Comparison of ENCODE assay signal across 12 cellular contexts in the genomic region with DNA sequence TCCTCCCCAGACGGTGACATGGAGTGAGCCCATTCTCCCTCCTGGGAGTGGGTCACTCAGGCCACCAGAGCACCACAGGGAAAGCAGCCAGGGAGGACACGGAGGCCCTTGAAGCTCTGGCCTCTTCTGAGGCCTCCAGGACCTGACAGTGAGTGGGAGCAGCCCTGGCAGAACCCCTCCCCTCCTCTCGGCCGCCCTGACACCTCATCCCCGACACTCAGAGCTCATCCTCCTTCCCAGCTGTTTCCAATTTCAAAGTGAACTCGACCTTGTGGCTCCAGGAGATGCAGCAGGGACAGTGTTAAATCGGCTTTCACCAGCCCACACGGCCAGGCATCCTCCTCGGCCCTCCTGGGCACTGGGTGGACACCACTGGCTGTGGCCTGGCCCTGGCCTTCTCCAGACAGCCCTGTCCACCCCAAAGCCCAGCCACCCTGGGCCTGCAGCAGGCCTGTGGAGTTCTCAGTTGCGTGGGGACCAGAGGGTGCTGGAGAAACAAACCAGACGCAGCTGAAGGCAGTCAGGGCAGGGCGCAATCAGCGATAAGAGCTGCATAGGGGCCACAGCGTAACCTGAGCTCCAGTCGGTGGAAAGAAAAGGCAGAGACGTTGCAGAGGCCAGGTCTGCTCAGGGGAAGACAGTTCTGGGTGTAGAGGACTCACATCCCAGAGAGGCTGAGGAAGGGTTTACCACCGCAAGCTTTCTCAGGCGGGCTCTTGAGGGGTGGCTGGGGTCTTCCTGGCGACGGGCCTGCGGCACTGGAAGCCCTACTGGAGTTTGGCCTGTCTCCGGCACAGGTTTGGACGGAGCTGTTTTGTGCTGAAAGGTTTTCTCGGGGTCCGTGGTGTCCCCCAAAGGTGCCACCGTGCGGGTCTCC. TPM values are rescaled to one million over a fixed set of nuclear protein-coding genes. Genes with fewer than 3 reads are reported as not detected.
A peak's percentile ranks its signal among the peaks of the same experiment; 100 is the strongest.
DNase-seq lines count a peak whose midpoint lies in the region; ATAC-seq and TF ChIP-seq lines count a peak whose summit lies in the region.
"Had no signal": no experiment of that assay in that cellular context is flagged by ENCODE, and none has a peak within 500 bp of the region (broad histone marks: within the 10 kb centered on the region; RNA-seq: fewer than 3 reads in every experiment).

No MANE protein-coding gene starts in this region.

- no peaks in the 10 kb centered on the region for H3K79me2 ChIP-seq in GM23338 (replicated peaks; ENCODE audit: insufficient read depth)

- TF ChIP-seq CTCF in GM23338 (conservative IDR thresholded peaks at IDR 0.05; ENCODE audit: low read depth in 2 of 2) (no peak), WTC11 (IDR thresholded peaks at IDR 0.05) (no peak), right atrium auricular region (IDR thresholded peaks at IDR 0.05) (no peak)

- H2AFZ ChIP-seq in GM23338 = no peak overlapping the region

- H4K20me1 ChIP-seq in GM23338 (replicated peaks; ENCODE audit: insufficient read depth) = no peaks in the 10 kb centered on the region

- no peaks in the 10 kb centered on the region for H3K9me3 ChIP-seq in right atrium auricular region

- no peaks in the 10 kb centered on the region for H3K36me3 ChIP-seq in GM23338 (ENCODE audit: insufficient read depth)
- peaks cover 28% of the 10 kb centered on the region for H3K36me3 ChIP-seq in right atrium auricular region
- peaks cover 18% of the 10 kb centered on the region for H3K36me3 ChIP-seq in rectal smooth muscle tissue (ENCODE audit: control insufficient read depth, insufficient read depth, low read length)

- H3K4me3 Mint-ChIP-seq in GM23338 (no peak overlapping the region), WTC11 (no peak overlapping the region)
- H3K4me3 Mint-ChIP-seq: stimulated activated naive CD8-positive, alpha-beta T cell treated with anti-CD3 and anti-CD28 coated beads, Interleukin-15, Interleukin-2, amounts not matched to agents 100 ng/mL and 50 ng/mL, for 24 hours had no signal

- no peak overlapping the region for H3K4me2 ChIP-seq in GM23338

- H3K36me3 Mint-ChIP-seq in GM23338 (ENCODE audit: low read depth) (peaks cover 4% of the 10 kb centered on the region; the same call in 1 of the 3 replicates), WTC11 (peaks cover 9% of the 10 kb centered on the region; the same call in 1 of the 2 replicates)

- CTCF ChIA-PET in WTC11 (lab: Charles Lee) = interaction anchor here (1.1 to 3.7 kb wide), 6 partner anchors 13 to 157 kb away, joined by 3 to 40 read pairs (median 5); no protein-coding TSS in a partner anchor

- H3K4me1 Mint-ChIP-seq in GM23338 = peaks cover 4% of the 10 kb centered on the region; the same call in 2 of the 3 replicates
- H3K4me1 Mint-ChIP-seq in WTC11 = no peaks in the 10 kb centered on the region

- H3K27ac ChIP-seq in GM23338 (ENCODE audit: low read depth) (no peak overlapping the region), right atrium auricular region (peak overlapping the region; percentile 49 to 78), rectal smooth muscle tissue (ENCODE audit: low read depth, low read length) (peak overlapping the region; percentile 14)
- H3K27ac ChIP-seq: C4-2B, SK-N-MC had no signal

- H3K27ac Mint-ChIP-seq in GM23338 = peak overlapping the region; percentile 26; the same call in 1 of the 2 replicates
- peak overlapping the region; percentile 68; the same call in 1 of the 2 replicates for H3K27ac Mint-ChIP-seq in WTC11
- H3K27ac Mint-ChIP-seq: stimulated activated naive CD8-positive, alpha-beta T cell treated with anti-CD3 and anti-CD28 coated beads, Interleukin-15, Interleukin-2, amounts not matched to agents 100 ng/mL and 50 ng/mL, for 24 hours had no signal

- no peak overlapping the region for H3K9ac ChIP-seq in rectal smooth muscle tissue (ENCODE audit: low read length)

- H3F3A ChIP-seq in GM23338 (replicated peaks; ENCODE audit: low read depth) = no peaks in the 10 kb centered on the region

- no peaks in the 10 kb centered on the region for H3K27me3 ChIP-seq in GM23338 (ENCODE audit: insufficient read depth)
- no peaks in the 10 kb centered on the region for H3K27me3 ChIP-seq in right atrium auricular region
- H3K27me3 ChIP-seq in rectal smooth muscle tissue (ENCODE audit: control insufficient read depth, insufficient read depth, low read length) = no peaks in the 10 kb centered on the region

- ATAC-seq in GM23338 (peak; percentile 64), WTC11 (no peak)

- H3K4me1 ChIP-seq in GM23338 (ENCODE audit: insufficient read depth) (no peaks in the 10 kb centered on the region), right atrium auricular region (peaks cover 0 to 19% of the 10 kb centered on the region in 2 donors), rectal smooth muscle tissue (ENCODE audit: control insufficient read depth, insufficient read depth, low read length) (no peaks in the 10 kb centered on the region)

- DNase-seq in GM23338 (ENCODE audit: low spot score) = no peak
- DNase-seq in WTC11 (ENCODE audit: low spot score) = no peak
- DNase-seq in right atrium auricular region (ENCODE audit: low spot score) = no peak
- DNase-seq in putamen (ENCODE audit: low spot score) = no peak
- DNase-seq in NCI-H146 treated with DMSO at 0.1 percent for 48 hours (lab: John Stamatoyannopoulos, UW; ENCODE audit: unreplicated experiment) = no peak
- DNase-seq in anterior cingulate cortex (lab: John Stamatoyannopoulos, UW) = no peak
- no peak for DNase-seq in occipital lobe (lab: John Stamatoyannopoulos, UW)
- DNase-seq: NCI-H146 had no signal

- H3K9me3 Mint-ChIP-seq in GM23338 (no peaks in the 10 kb centered on the region), WTC11 (no peaks in the 10 kb centered on the region)
- H3K9me3 Mint-ChIP-seq: stimulated activated naive CD8-positive, alpha-beta T cell treated with anti-CD3 and anti-CD28 coated beads, Interleukin-15, Interleukin-2, amounts not matched to agents 100 ng/mL and 50 ng/mL, for 24 hours had no signal

- peaks cover 9% of the 10 kb centered on the region for H3K27me3 Mint-ChIP-seq in GM23338 (ENCODE audit: insufficient read depth, low read depth, poor library complexity)
- H3K27me3 Mint-ChIP-seq in WTC11 (ENCODE audit: low read depth) = no peaks in the 10 kb centered on the region; the same call in 1 of the 2 replicates
- H3K27me3 Mint-ChIP-seq: stimulated activated naive CD8-positive, alpha-beta T cell treated with anti-CD3 and anti-CD28 coated beads, Interleukin-15, Interleukin-2, amounts not matched to agents 100 ng/mL and 50 ng/mL, for 24 hours had no signal

- H3K4me3 ChIP-seq in GM23338 (no peak overlapping the region), right atrium auricular region (no peak overlapping the region), rectal smooth muscle tissue (ENCODE audit: low read length) (no peak overlapping the region)
- H3K4me3 ChIP-seq: SK-N-MC had no signal

- no peaks in the 10 kb centered on the region for H3K9me2 ChIP-seq in GM23338 (ENCODE audit: insufficient read depth)

- POLR2A ChIA-PET in WTC11 (lab: Charles Lee) = interaction anchor here (0.8 kb wide), 1 partner anchor 15 kb away, joined by 3 read pairs; no protein-coding TSS in a partner anchor

TF ChIP-seq in GM23338, 12 proteins besides CTCF, POLR2A, EP300 and RAD21 (continues in another document):
- TF ChIP-seq ZNF331 (CRISPR knock-in tag; IDR thresholded peaks at IDR 0.05; ENCODE audit: low read depth) (no peak), STAT1 (IDR thresholded peaks at IDR 0.05; ENCODE audit: unreplicated experiment) (no peak), EZH2 (IDR thresholded peaks at IDR 0.05; ENCODE audit: low read depth, unreplicated experiment) (no peak), EZH2phosphoT487 (IDR thresholded peaks at IDR 0.05; ENCODE audit: unreplicated experiment) (no peak), JUNB (IDR thresholded peaks at IDR 0.05; ENCODE audit: unreplicated experiment) (no peak), POLR2AphosphoS5 (IDR thresholded peaks at IDR 0.05; ENCODE audit: low read depth) (no peak)

RNA-seq across cellular contexts. Expression of gene FTCD, which starts 27.0 kb away (rescaled TPM):
- 0.90 and 3.3 TPM in 2 replicates for total RNA-seq in GM23338 (2014; rRNA removed; shearing (Covaris generic))
- 2.3 and 2.6 TPM in 2 replicates for polyA plus RNA-seq in GM23338 (2016; fragmentation: Nextera tagmentation; extraction: Ambion mirVana)
- total RNA-seq in WTC11 (2021) (6.1 to 9.6 TPM (median 9.5 TPM) in 3 replicates), right atrium auricular region (under 1 TPM in 1 of 2 donors, not detected in 1; 0.24 TPM), occipital lobe (not detected)

RNA-seq across cellular contexts. Expression of gene COL6A2, which starts 30.4 kb away (rescaled TPM):
- total RNA-seq in GM23338 (2014; rRNA removed; shearing (Covaris generic)) = 68.5 and 89.2 TPM in 2 replicates
- 28.4 and 31.8 TPM in 2 replicates for polyA plus RNA-seq in GM23338 (2016; fragmentation: Nextera tagmentation; extraction: Ambion mirVana)
- 111 to 138 TPM (median 138 TPM) in 3 replicates for total RNA-seq in WTC11 (2021)
- 100 to 1,000 TPM; 249 to 252 TPM for total RNA-seq in right atrium auricular region
- total RNA-seq in occipital lobe = 37.1 TPM

RNA-seq across cellular contexts. Expression of gene SPATC1L, which starts 55.9 kb away (rescaled TPM):
- total RNA-seq in GM23338 (2014; rRNA removed; shearing (Covaris generic)) = 30.7 and 37.6 TPM in 2 replicates
- 69.6 and 70.2 TPM in 2 replicates for polyA plus RNA-seq in GM23338 (2016; fragmentation: Nextera tagmentation; extraction: Ambion mirVana)
- total RNA-seq in WTC11 (2021) = 56.5 to 61.7 TPM (median 57.6 TPM) in 3 replicates
- total RNA-seq in right atrium auricular region = 10 to 100 TPM in 1 of 2 donors, 1 to 10 TPM in 1; 8.7 to 12.5 TPM
- 2.8 TPM for total RNA-seq in occipital lobe
